Comparison of ENCODE assay signal across 19 cellular contexts in genomic region chr16:87474566-87474996, GRCh38.
"Had no signal": no experiment of that assay in that cellular context is flagged by ENCODE, and none has a peak within 500 bp of the region (broad histone marks: within the 10 kb centered on the region; RNA-seq: fewer than 3 reads in every experiment).

No MANE protein-coding gene starts in this region.

- H3K9me3 Mint-ChIP-seq: activated T-helper 1 cell treated with anti-CD3 and anti-CD28 coated beads, Interleukin-12 subunit alpha, Interleukin-12 subunit beta, Interleukin-2, Interleukin-4 antibody, amounts not matched to agents 30 ng/mL and 10 ng/mL and 1 ng/mL, durations not matched to agents 14 hours and 24 hours and 36 hours; effector memory CD8-positive, alpha-beta T cell; neural crest cell; stimulated activated memory B cell treated with anti-CD40 and anti-IgM and Interleukin-4, amounts not matched to agents 10 μg/mL and 1 μg/mL and 100 μg/mL, for 72 hours had no signal

- H3K36me3 Mint-ChIP-seq: activated naive CD8-positive, alpha-beta T cell had no signal

- H3K36me3 ChIP-seq: cardiac muscle cell, thoracic aorta had no signal

- DNase-seq: activated CD4-positive, alpha-beta T cell treated with anti-CD3 and anti-CD28 coated beads for 36 hours; activated CD4-positive, alpha-beta T cell treated with anti-CD3 and anti-CD28 coated beads, Interleukin-2, amount 50 U/mL, for 48 hours; activated T-cell treated with anti-CD3 and anti-CD28 coated beads for 4 hours; amniotic stem cell; dermis blood vessel endothelial cell; effector memory CD8-positive, alpha-beta T cell; left colon; psoas muscle; right cardiac atrium; stimulated activated CD4-positive, alpha-beta T cell treated with anti-CD3 and anti-CD28 coated beads, Interleukin-4, amount 100 ng/mL, for 24 hours; T-helper 2 cell had no signal

- H3K27me3 Mint-ChIP-seq: activated CD4-positive, alpha-beta T cell treated with anti-CD3 and anti-CD28 coated beads for 36 hours; activated naive CD8-positive, alpha-beta T cell; effector memory CD8-positive, alpha-beta T cell had no signal

- H3K27me3 ChIP-seq: cardiac muscle cell had no signal

- H3K9me3 ChIP-seq: psoas muscle, thoracic aorta had no signal

- H3K27ac ChIP-seq: cardiac muscle cell, skin epidermis, thoracic aorta had no signal

- H3K4me3 Mint-ChIP-seq: activated CD4-positive, alpha-beta T cell treated with anti-CD3 and anti-CD28 coated beads for 36 hours; activated naive CD8-positive, alpha-beta T cell; activated T-helper 1 cell treated with anti-CD3 and anti-CD28 coated beads, Interleukin-12 subunit alpha, Interleukin-12 subunit beta, Interleukin-2, Interleukin-4 antibody, amounts not matched to agents 30 ng/mL and 10 ng/mL and 1 ng/mL, durations not matched to agents 14 hours and 24 hours and 36 hours; effector memory CD8-positive, alpha-beta T cell; neural crest cell; stimulated activated memory B cell treated with anti-CD40 and anti-IgM and Interleukin-4, amounts not matched to agents 10 μg/mL and 1 μg/mL and 100 μg/mL, for 72 hours had no signal

- H3K27ac Mint-ChIP-seq: activated CD4-positive, alpha-beta T cell treated with anti-CD3 and anti-CD28 coated beads for 36 hours; activated naive CD8-positive, alpha-beta T cell; activated T-helper 1 cell treated with anti-CD3 and anti-CD28 coated beads, Interleukin-12 subunit alpha, Interleukin-12 subunit beta, Interleukin-2, Interleukin-4 antibody, amounts not matched to agents 30 ng/mL and 10 ng/mL and 1 ng/mL, durations not matched to agents 14 hours and 24 hours and 36 hours; stimulated activated memory B cell treated with anti-CD40 and anti-IgM and Interleukin-4, amounts not matched to agents 10 μg/mL and 1 μg/mL and 100 μg/mL, for 72 hours had no signal

- ATAC-seq: activated CD4-positive, alpha-beta T cell treated with anti-CD3 and anti-CD28 coated beads for 36 hours; effector memory CD8-positive, alpha-beta T cell; left colon; psoas muscle; stimulated activated memory B cell treated with anti-CD40 and anti-IgM and Interleukin-4, amounts not matched to agents 10 μg/mL and 1 μg/mL and 100 μg/mL, for 72 hours had no signal

- H3K4me3 ChIP-seq: cardiac muscle cell, lung, psoas muscle, skin epidermis, thoracic aorta had no signal
